In the genomic region with DNA sequence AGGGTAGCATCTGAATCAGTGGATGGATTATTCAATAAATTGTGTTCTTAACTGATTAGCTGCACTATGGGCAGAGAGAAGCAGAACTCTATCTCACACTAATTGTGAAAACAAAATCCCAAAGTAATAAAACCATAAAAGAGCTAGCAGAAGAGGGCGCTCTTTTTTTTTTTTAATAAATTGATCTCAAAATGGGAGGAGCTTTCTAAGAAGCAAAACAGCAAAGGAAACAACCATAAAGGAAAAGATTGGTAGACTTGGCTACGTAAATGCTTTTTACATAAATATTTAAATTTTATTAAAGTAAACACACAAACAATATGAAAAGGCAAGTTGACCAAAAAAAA, we compare ENCODE assay signal across 8 cellular contexts. TPM values are rescaled to one million over a fixed set of nuclear protein-coding genes. Genes with fewer than 3 reads are reported as not detected.
DNase-seq lines count a peak whose midpoint lies in the region; ATAC-seq, FAIRE-seq and TF ChIP-seq lines count a peak whose summit lies in the region.

No MANE protein-coding gene starts in this region.

- peak overlapping the region; percentile 93 to 94 for H3K27ac Mint-ChIP-seq in natural killer cell treated with Interleukin-12 subunit alpha and Interleukin-12 subunit beta and Interleukin-15 and Interleukin-18, amount 100 ng/mL, for 72 hours
- H3K27ac Mint-ChIP-seq in activated T-cell treated with anti-CD3 and anti-CD28 coated beads, Interleukin-2, amount 50 U/mL, for 72 hours, result no peak overlapping the region

- ATAC-seq in natural killer cell treated with Interleukin-12 subunit alpha and Interleukin-12 subunit beta and Interleukin-15 and Interleukin-18, amount 100 ng/mL, for 72 hours, result no peak
- ATAC-seq in GM21423 (IDR thresholded peaks at IDR 0.05; ENCODE audit: unreplicated experiment), result no peak
- ATAC-seq in activated T-cell treated with anti-CD3 and anti-CD28 coated beads, Interleukin-2, amount 50 U/mL, for 72 hours (replicated peaks in 1 of 2), result no peak

- peak; percentile 33 for TF ChIP-seq CTCF in AG09309 (IDR thresholded peaks at IDR 0.05; ENCODE audit: control insufficient read depth, insufficient read depth, low read depth, low read length, missing control alignments)
- TF ChIP-seq CTCF in GM12873 (IDR thresholded peaks at IDR 0.05; ENCODE audit: insufficient read depth, low read depth, low read length, missing control alignments), result peak; percentile 36
- peak; percentile 31 for TF ChIP-seq CTCF in bronchial epithelial cell (IDR thresholded peaks at IDR 0.05; ENCODE audit: insufficient read depth, low read length, severe bottlenecking)

- H3K4me3 Mint-ChIP-seq in natural killer cell treated with Interleukin-12 subunit alpha and Interleukin-12 subunit beta and Interleukin-15 and Interleukin-18, amount 100 ng/mL, for 72 hours, result peak overlapping the region; percentile 83
- H3K4me3 Mint-ChIP-seq in activated T-cell treated with anti-CD3 and anti-CD28 coated beads, Interleukin-2, amount 50 U/mL, for 72 hours, result peak overlapping the region in 1 of 2 donors; percentile 88

- no peaks in the 10 kb centered on the region for H3K27me3 ChIP-seq in bronchial epithelial cell (ENCODE audit: control insufficient read depth, insufficient read depth, low read length)

- H3K9me3 Mint-ChIP-seq in natural killer cell treated with Interleukin-12 subunit alpha and Interleukin-12 subunit beta and Interleukin-15 and Interleukin-18, amount 100 ng/mL, for 72 hours, result no peaks in the 10 kb centered on the region
- H3K9me3 Mint-ChIP-seq in activated T-cell treated with anti-CD3 and anti-CD28 coated beads, Interleukin-2, amount 50 U/mL, for 72 hours, result no peaks in the 10 kb centered on the region

- no peaks in the 10 kb centered on the region for H3K36me3 Mint-ChIP-seq in natural killer cell treated with Interleukin-12 subunit alpha and Interleukin-12 subunit beta and Interleukin-15 and Interleukin-18, amount 100 ng/mL, for 72 hours
- H3K36me3 Mint-ChIP-seq in activated T-cell treated with anti-CD3 and anti-CD28 coated beads, Interleukin-2, amount 50 U/mL, for 72 hours (ENCODE audit: insufficient read depth in 2 of 2), result peaks cover 0 to 4% of the 10 kb centered on the region in 2 donors

- H3K4me3 ChIP-seq in AG09309 (ENCODE audit: control insufficient read depth, low read depth, low read length), result no peak overlapping the region
- H3K4me3 ChIP-seq in bronchial epithelial cell (ENCODE audit: low read depth, low read length), result no peak overlapping the region

- no peaks in the 10 kb centered on the region for H3K27me3 Mint-ChIP-seq in natural killer cell treated with Interleukin-12 subunit alpha and Interleukin-12 subunit beta and Interleukin-15 and Interleukin-18, amount 100 ng/mL, for 72 hours
- peaks cover 8% of the 10 kb centered on the region for H3K27me3 Mint-ChIP-seq in activated T-cell treated with anti-CD3 and anti-CD28 coated beads, Interleukin-2, amount 50 U/mL, for 72 hours (ENCODE audit: low read depth)

- H3K4me1 Mint-ChIP-seq in natural killer cell treated with Interleukin-12 subunit alpha and Interleukin-12 subunit beta and Interleukin-15 and Interleukin-18, amount 100 ng/mL, for 72 hours (ENCODE audit: low read depth in 2 of 2), result peaks cover 24% of the 10 kb centered on the region in 2 donors
- H3K4me1 Mint-ChIP-seq in activated T-cell treated with anti-CD3 and anti-CD28 coated beads, Interleukin-2, amount 50 U/mL, for 72 hours (ENCODE audit: low read depth), result peaks cover 56% of the 10 kb centered on the region

- FAIRE-seq in bronchial epithelial cell (lab: Jason Lieb, UNC), result no peak

- DNase-seq in AG09309 (ENCODE audit: low read depth), result no peak
- DNase-seq in NCI-H82 treated with DMSO at 0.1 percent for 48 hours (lab: John Stamatoyannopoulos, UW; ENCODE audit: unreplicated experiment), result peak; percentile 59
- DNase-seq in bronchial epithelial cell (ENCODE audit: low read depth), result peak; percentile 58
- no peak for DNase-seq in natural killer cell treated with Interleukin-12 subunit alpha and Interleukin-12 subunit beta and Interleukin-15 and Interleukin-18, amount 100 ng/mL, for 72 hours (ENCODE audit: low spot score)
- DNase-seq in activated T-cell treated with anti-CD3 and anti-CD28 coated beads, Interleukin-2, amount 50 U/mL, for 72 hours, result no peak
- DNase-seq in superior temporal gyrus (ENCODE audit: extremely low spot score), result no peak

- no peaks in the 10 kb centered on the region for H3K36me3 ChIP-seq in bronchial epithelial cell (ENCODE audit: control insufficient read depth, insufficient read depth, low read length)

RNA-seq across cellular contexts. Expression of gene TM7SF3, which starts 1.5 kb away (rescaled TPM):
- total RNA-seq in bronchial epithelial cell, result 397 and 426 TPM in 2 replicates
- total RNA-seq in natural killer cell treated with Interleukin-12 subunit alpha and Interleukin-12 subunit beta and Interleukin-15 and Interleukin-18, amount 100 ng/mL, for 72 hours, result 10 to 100 TPM; 36.4 to 42.2 TPM
- 10 to 100 TPM; 45.4 to 71.0 TPM for total RNA-seq in activated T-cell treated with anti-CD3 and anti-CD28 coated beads, Interleukin-2, amount 50 U/mL, for 72 hours

RNA-seq across cellular contexts. Expression of gene MED21, which starts 6.7 kb away (rescaled TPM):
- 73.5 and 82.1 TPM in 2 replicates for total RNA-seq in bronchial epithelial cell
- 10 to 100 TPM; 31.6 to 35.5 TPM for total RNA-seq in natural killer cell treated with Interleukin-12 subunit alpha and Interleukin-12 subunit beta and Interleukin-15 and Interleukin-18, amount 100 ng/mL, for 72 hours
- total RNA-seq in activated T-cell treated with anti-CD3 and anti-CD28 coated beads, Interleukin-2, amount 50 U/mL, for 72 hours, result 10 to 100 TPM; 40.9 to 48.9 TPM

Comparison
In these comparisons a context has a peak if more than half of its experiments do, and no peak if none do; other contexts are left out.
1. DNase-seq: peak in NCI-H82 treated with DMSO at 0.1 percent for 48 hours (single experiment) and bronchial epithelial cell (single experiment); none in AG09309 (single experiment), natural killer cell treated with Interleukin-12 subunit alpha and Interleukin-12 subunit beta and Interleukin-15 and Interleukin-18, amount 100 ng/mL, for 72 hours (single experiment), activated T-cell treated with anti-CD3 and anti-CD28 coated beads, Interleukin-2, amount 50 U/mL, for 72 hours (0 of 2) and superior temporal gyrus (single experiment).
2. Peak in every context shown above with its lines, with median percentiles within 50 percentile points of each other: CTCF ChIP-seq.